In the genomic region with DNA sequence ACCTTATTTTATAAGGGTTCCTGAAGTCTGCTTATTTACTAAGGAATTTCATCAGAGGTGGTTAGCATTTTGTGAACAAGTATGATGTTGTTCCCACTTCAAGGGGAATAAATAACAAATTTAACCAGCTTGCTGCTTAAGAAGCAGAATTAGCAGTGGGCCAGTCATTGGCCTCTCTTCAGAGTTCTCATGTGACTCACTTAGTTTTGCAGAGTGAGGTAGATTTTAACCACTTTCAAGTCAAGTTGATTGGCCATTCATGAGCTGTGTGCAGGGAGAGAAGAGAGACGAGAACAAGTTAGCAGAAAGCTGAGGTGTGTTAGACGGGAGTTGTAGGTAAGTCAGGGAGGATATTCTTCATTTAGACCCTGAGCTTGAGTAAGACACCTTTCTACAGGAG, we compare ENCODE assay signal across 9 cellular contexts. TPM values are rescaled to one million over a fixed set of nuclear protein-coding genes. Genes with fewer than 3 reads are reported as not detected.
DNase-seq lines count a peak whose midpoint lies in the region; ATAC-seq, FAIRE-seq and TF ChIP-seq lines count a peak whose summit lies in the region.
"Had no signal": no experiment of that assay in that cellular context is flagged by ENCODE, and none has a peak within 500 bp of the region (broad histone marks: within the 10 kb centered on the region; RNA-seq: fewer than 3 reads in every experiment).

No MANE protein-coding gene starts in this region.

- no CpG with 5 or more reads among the region's 2 CpGs for WGBS in H9 (ENCODE audit: extremely low coverage, insufficient read length, low lambda C conversion rate)

- no peak for FAIRE-seq in kidney (lab: Jason Lieb, UNC)

- H3K9me3 Mint-ChIP-seq in H9, result no peaks in the 10 kb centered on the region
- H3K9me3 Mint-ChIP-seq in activated CD4-positive, alpha-beta memory T cell treated with anti-CD3 and anti-CD28 coated beads, Interleukin-2, amount 10 ng/mL, durations not matched to agents 7 days and 5 days, result no peaks in the 10 kb centered on the region
- peaks cover 4% of the 10 kb centered on the region for H3K9me3 Mint-ChIP-seq in glutamatergic neuron (ENCODE audit: unreplicated experiment)

- H3K79me1 ChIP-seq in H9 (ENCODE audit: insufficient read depth, low read depth, low read length, poor library complexity, severe bottlenecking), result peaks cover 3% of the 10 kb centered on the region

- CTCF ChIA-PET in activated CD4-positive, alpha-beta memory T cell treated with anti-CD3 and anti-CD28 coated beads, Interleukin-2, amount 10 ng/mL, durations not matched to agents 7 days and 5 days (lab: Charles Lee), result interaction anchor here (1.0 to 6.8 kb wide), 7 partner anchors 14 to 89 kb away, joined by 3 to 36 read pairs (median 4); no protein-coding TSS in a partner anchor

- no peaks in the 10 kb centered on the region for H3K27me3 Mint-ChIP-seq in H9 (ENCODE audit: low read depth)
- H3K27me3 Mint-ChIP-seq in activated CD4-positive, alpha-beta memory T cell treated with anti-CD3 and anti-CD28 coated beads, Interleukin-2, amount 10 ng/mL, durations not matched to agents 7 days and 5 days, result no peaks in the 10 kb centered on the region
- H3K27me3 Mint-ChIP-seq in glutamatergic neuron (ENCODE audit: unreplicated experiment), result no peaks in the 10 kb centered on the region

- H3K4ac ChIP-seq in H9 (ENCODE audit: low read depth, low read length), result no peak overlapping the region

- H3K18ac ChIP-seq in H9 (ENCODE audit: insufficient read length, low read depth, low read length), result no peak overlapping the region

- peaks cover 69% of the 10 kb centered on the region in 2 experiments for H3K4me1 Mint-ChIP-seq in H9
- H3K4me1 Mint-ChIP-seq in activated CD4-positive, alpha-beta memory T cell treated with anti-CD3 and anti-CD28 coated beads, Interleukin-2, amount 10 ng/mL, durations not matched to agents 7 days and 5 days, result peaks cover 90% of the 10 kb centered on the region
- peaks cover 44% of the 10 kb centered on the region for H3K4me1 Mint-ChIP-seq in glutamatergic neuron (ENCODE audit: low read depth, unreplicated experiment)

- H3K27ac ChIP-seq in ACC112 (ENCODE audit: low read depth, low read length) (peak overlapping the region; percentile 4; the same call in 1 of the 2 replicates), H9 (ENCODE audit: insufficient read length, low read depth, low read length) (no peak overlapping the region), kidney (ENCODE audit: low read depth in 2 of 2, low read length in 2 of 2) (peak overlapping the region in 1 of 2 donors; percentile 16), SJCRH30 (no peak overlapping the region)

- no peak overlapping the region for H3K9ac ChIP-seq in H9 (ENCODE audit: extremely low read depth, insufficient read length, low read length)
- no peak overlapping the region for H3K9ac ChIP-seq in kidney (ENCODE audit: low read length in 2 of 2)

- H2BK12ac ChIP-seq in H9 (ENCODE audit: insufficient read length, low read depth, low read length), result no peak overlapping the region

- H2BK20ac ChIP-seq in H9 (ENCODE audit: low read depth, low read length, poor library complexity, severe bottlenecking), result no peak overlapping the region

- peaks cover 2% of the 10 kb centered on the region for H4K20me1 ChIP-seq in H9 (ENCODE audit: control insufficient read depth, insufficient read depth, insufficient read length)

- intact Hi-C loops in kidney (cut with DNase I), result no loop called here

- H2BK5ac ChIP-seq in H9 (ENCODE audit: insufficient read length, low read length), result no peak overlapping the region

- H3K56ac ChIP-seq in H9 (ENCODE audit: insufficient read length, low read depth, low read length), result no peak overlapping the region

- H3K27ac Mint-ChIP-seq in H9 (no peak overlapping the region), glutamatergic neuron (ENCODE audit: unreplicated experiment) (no peak overlapping the region)
- H3K27ac Mint-ChIP-seq in activated CD4-positive, alpha-beta memory T cell treated with anti-CD3 and anti-CD28 coated beads, Interleukin-2, amount 10 ng/mL, durations not matched to agents 7 days and 5 days, result peak overlapping the region; percentile 74

- H3K4me2 ChIP-seq in H9 (ENCODE audit: insufficient read depth, insufficient read length, low read length), result peak overlapping the region; percentile 1

- H3K14ac ChIP-seq in H9 (ENCODE audit: insufficient read depth, low read length), result no peak overlapping the region

- no peak overlapping the region for H3K23ac ChIP-seq in H9 (ENCODE audit: insufficient read length, low read depth, low read length)

- H3K9me3 ChIP-seq in H9 (ENCODE audit: control insufficient read depth, low read depth, low read length) (no peaks in the 10 kb centered on the region), kidney (ENCODE audit: control insufficient read depth in 1 of 2, low read length in 2 of 2) (no peaks in the 10 kb centered on the region), SJCRH30 (replicated peaks) (no peaks in the 10 kb centered on the region)

- DNase-seq in H9 (no peak), kidney (no peak), SJCRH30 (no peak), SIG-M5 (lab: John Stamatoyannopoulos, UW) (no peak), glutamatergic neuron (no peak)
- DNase-seq in activated CD4-positive, alpha-beta memory T cell treated with anti-CD3 and anti-CD28 coated beads, Interleukin-2, amount 10 ng/mL, durations not matched to agents 7 days and 5 days, result no peak
- DNase-seq: activated CD8-positive, alpha-beta memory T cell treated with anti-CD3 and anti-CD28 coated beads, Interleukin-2, amount 50 U/mL, for 4 hours had no signal

- H2BK120ac ChIP-seq in H9 (ENCODE audit: low read depth, low read length, poor library complexity, severe bottlenecking), result no peak overlapping the region

- ATAC-seq in GM18511 (IDR thresholded peaks at IDR 0.05; ENCODE audit: unreplicated experiment), result no peak

- no peaks in the 10 kb centered on the region for H3K23me2 ChIP-seq in H9 (ENCODE audit: insufficient read length, low read depth, low read length, poor library complexity, severe bottlenecking)

- TF ChIP-seq CTCF in H9 (conservative IDR thresholded peaks at IDR 0.05), result no peak
- no peak for TF ChIP-seq CTCF in kidney (IDR thresholded peaks at IDR 0.05; ENCODE audit: borderline replicate concordance, extremely low read depth, insufficient read depth)
- TF ChIP-seq CTCF in glutamatergic neuron (IDR thresholded peaks at IDR 0.05; ENCODE audit: partially characterized antibody, unreplicated experiment), result no peak

- no peak overlapping the region for H2AK5ac ChIP-seq in H9 (ENCODE audit: insufficient read length, low read length)

- H2BK15ac ChIP-seq in H9 (ENCODE audit: low read depth, low read length), result no peak overlapping the region

- no peak overlapping the region for H3K4me3 Mint-ChIP-seq in H9
- peak overlapping the region; percentile 28 for H3K4me3 Mint-ChIP-seq in activated CD4-positive, alpha-beta memory T cell treated with anti-CD3 and anti-CD28 coated beads, Interleukin-2, amount 10 ng/mL, durations not matched to agents 7 days and 5 days
- no peak overlapping the region for H3K4me3 Mint-ChIP-seq in glutamatergic neuron (ENCODE audit: unreplicated experiment)

- H3K36me3 Mint-ChIP-seq in H9 (ENCODE audit: insufficient read depth in 1 of 3, low read depth in 3 of 3) (peaks cover 0 to 10% (median 0%) of the 10 kb centered on the region in 3 experiments; a peak in 3 of 7 replicates), glutamatergic neuron (ENCODE audit: unreplicated experiment) (no peaks in the 10 kb centered on the region)
- peaks cover 44% of the 10 kb centered on the region for H3K36me3 Mint-ChIP-seq in activated CD4-positive, alpha-beta memory T cell treated with anti-CD3 and anti-CD28 coated beads, Interleukin-2, amount 10 ng/mL, durations not matched to agents 7 days and 5 days (ENCODE audit: low read depth)

- POLR2A ChIA-PET in activated CD4-positive, alpha-beta memory T cell treated with anti-CD3 and anti-CD28 coated beads, Interleukin-2, amount 10 ng/mL, durations not matched to agents 7 days and 5 days (lab: Charles Lee), result interaction anchor here (0.8 to 3.0 kb wide), 9 partner anchors 9 to 95 kb away, joined by 3 to 15 read pairs (median 3); no protein-coding TSS in a partner anchor

- no peak overlapping the region for H4K91ac ChIP-seq in H9 (ENCODE audit: insufficient read length, low read depth, low read length)

- no peak overlapping the region for H3T11ph ChIP-seq in H9 (ENCODE audit: low read length)

- no peak overlapping the region for H4K8ac ChIP-seq in H9 (replicated peaks; ENCODE audit: insufficient read length, low read depth, low read length)

- no peak overlapping the region for H3K4me3 ChIP-seq in ACC112 (ENCODE audit: low read depth, low read length)
- peak overlapping the region; percentile 22 to 33 for H3K4me3 ChIP-seq in kidney (ENCODE audit: low read length in 2 of 2)
- H3K4me3 ChIP-seq in SJCRH30, result no peak overlapping the region

- H3K27me3 ChIP-seq in ACC112 (ENCODE audit: insufficient read depth, low read length) (no peaks in the 10 kb centered on the region), H9 (ENCODE audit: insufficient read depth, low read length) (no peaks in the 10 kb centered on the region), SJCRH30 (no peaks in the 10 kb centered on the region)

- H3K79me2 ChIP-seq in ACC112 (ENCODE audit: control insufficient read depth, insufficient read depth, low read length, unreplicated experiment) (peaks cover 97% of the 10 kb centered on the region), H9 (ENCODE audit: insufficient read depth, low read length) (peaks cover 34% of the 10 kb centered on the region; the same call in 1 of the 2 replicates)

- H2AFZ ChIP-seq in ACC112 (ENCODE audit: low read length, unreplicated experiment) (no peak overlapping the region), H9 (ENCODE audit: low read length) (no peak overlapping the region)

- peaks cover 4% of the 10 kb centered on the region; the same call in 1 of the 2 replicates for H3K36me3 ChIP-seq in ACC112 (ENCODE audit: insufficient read depth, low read length)
- no peaks in the 10 kb centered on the region for H3K36me3 ChIP-seq in kidney (ENCODE audit: control insufficient read depth in 1 of 2, insufficient read depth in 2 of 2, low read length in 2 of 2)
- H3K36me3 ChIP-seq in SJCRH30, result peaks cover 18% of the 10 kb centered on the region

- H3K4me1 ChIP-seq in ACC112 (ENCODE audit: control insufficient read depth, insufficient read depth, low read length, unreplicated experiment) (peaks cover 55% of the 10 kb centered on the region), H9 (ENCODE audit: insufficient read depth, low read length) (peaks cover 16% of the 10 kb centered on the region; the same call in 1 of the 2 replicates), kidney (ENCODE audit: control insufficient read depth in 1 of 2, insufficient read depth in 1 of 2, low read depth in 1 of 2, low read length in 2 of 2) (peaks cover 37 to 49% of the 10 kb centered on the region in 2 donors), SJCRH30 (peaks cover 34% of the 10 kb centered on the region)

- no peak overlapping the region for H4K5ac ChIP-seq in H9 (ENCODE audit: insufficient read length, low read depth, low read length)

RNA-seq across cellular contexts. Expression of a gene that starts 18.1 kb away (rescaled TPM):
- total RNA-seq in H9 (2021) (96.4 and 98.5 TPM in 2 replicates), kidney (49.9 TPM), glutamatergic neuron (ENCODE audit: unreplicated experiment) (68.7 TPM)
- total RNA-seq in activated CD4-positive, alpha-beta memory T cell treated with anti-CD3 and anti-CD28 coated beads, Interleukin-2, amount 10 ng/mL, durations not matched to agents 7 days and 5 days, result 10 to 100 TPM; 67.5 to 68.0 TPM
- polyA plus RNA-seq in kidney (ENCODE audit: insufficient read depth, low read depth, low replicate concordance), result 23.4 TPM
- 67.0 and 71.9 TPM in 2 replicates for total RNA-seq in SJCRH30 (2014; rRNA removed; shearing (Covaris generic))

Comparison
In these comparisons a context has a peak if more than half of its experiments do, and no peak if none do; other contexts are left out.
1. H3K4me3 ChIP-seq: peak in kidney (2 of 2); none in ACC112 (single experiment) and SJCRH30 (single experiment).